In the genomic region with DNA sequence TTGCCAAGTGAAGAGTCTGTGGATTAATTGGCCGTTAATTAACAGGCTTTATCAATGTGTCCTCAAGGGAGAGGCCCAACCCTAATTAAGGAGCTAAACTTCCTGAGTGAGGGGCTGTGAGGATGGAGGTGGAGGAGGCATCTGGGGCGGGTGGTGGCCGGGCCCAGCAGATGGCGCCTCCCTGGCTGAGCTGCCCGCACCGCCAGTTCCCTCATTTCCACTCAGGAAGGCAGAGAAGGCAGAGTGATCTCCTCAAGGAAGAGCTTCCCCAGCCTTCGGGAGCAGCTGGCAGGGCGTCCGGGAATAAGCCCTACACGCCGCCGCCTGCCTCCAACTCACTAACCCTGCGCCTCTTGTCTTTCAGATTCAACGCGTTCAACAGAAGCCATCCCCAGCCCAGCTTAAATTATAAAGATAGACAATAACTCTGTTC, we compare ENCODE assay signal across 8 cellular contexts. TPM values are rescaled to one million over a fixed set of nuclear protein-coding genes. Genes with fewer than 3 reads are reported as not detected.
DNase-seq lines count a peak whose midpoint lies in the region; ATAC-seq and TF ChIP-seq lines count a peak whose summit lies in the region.

No MANE protein-coding gene starts in this region.

- peaks cover 45 to 63% of the 10 kb centered on the region in 2 donors for H3K36me3 ChIP-seq in ascending aorta
- H3K36me3 ChIP-seq in gastrocnemius medialis: peaks cover 0 to 55% of the 10 kb centered on the region in 2 donors

- peak; percentile 27 for DNase-seq in AG04450 (ENCODE audit: low read depth, low spot score)
- peak; percentile 26 for DNase-seq in HFF-Myc (ENCODE audit: extremely low read depth, low read depth)
- DNase-seq in ascending aorta (ENCODE audit: low spot score in 2 of 2): peak in 1 of 2 donors; percentile 84
- peak; percentile 92 for DNase-seq in hepatic stellate cell (ENCODE audit: low spot score)
- peak; percentile 41 to 70 for DNase-seq in gastrocnemius medialis
- DNase-seq in CD1c-positive myeloid dendritic cell (ENCODE audit: extremely low spot score): no peak
- no peak for DNase-seq in NCI-H2107 treated with DMSO at 0.1 percent for 48 hours (lab: John Stamatoyannopoulos, UW; ENCODE audit: unreplicated experiment)
- DNase-seq in RPMI8226: no peak

- CTCF ChIA-PET in AG04450 (lab: Charles Lee): interaction anchor here (0.5 to 5.7 kb wide), 52 partner anchors 9 to 392 kb away, joined by 3 to 216 read pairs (median 4); no protein-coding TSS in a partner anchor

- POLR2A ChIA-PET in AG04450 (lab: Yijun Ruan, JAX): interaction anchor here (0.9 kb wide), 1 partner anchor 66 kb away, joined by 3 read pairs; no protein-coding TSS in a partner anchor

- H3K9me3 ChIP-seq in AG04450 (ENCODE audit: control insufficient read depth, insufficient read depth, low read length): no peaks in the 10 kb centered on the region; the same call in 1 of the 2 replicates
- no peaks in the 10 kb centered on the region for H3K9me3 ChIP-seq in ascending aorta
- no peaks in the 10 kb centered on the region for H3K9me3 ChIP-seq in gastrocnemius medialis

- H3K27ac ChIP-seq in AG04450 (ENCODE audit: low read depth, low read length): no peak overlapping the region
- peak overlapping the region; percentile 92 to 96 for H3K27ac ChIP-seq in ascending aorta
- peak overlapping the region; percentile 32 to 60 (median 42) for H3K27ac ChIP-seq in gastrocnemius medialis

- H3K27me3 ChIP-seq in AG04450 (ENCODE audit: control insufficient read depth, insufficient read depth, low read length) (no peaks in the 10 kb centered on the region), ascending aorta (no peaks in the 10 kb centered on the region), gastrocnemius medialis (no peaks in the 10 kb centered on the region)

- TF ChIP-seq CTCF in AG04450 (IDR thresholded peaks at IDR 0.05; ENCODE audit: low read depth, low read length) (peak; percentile 88), HFF-Myc (IDR thresholded peaks at IDR 0.05; ENCODE audit: low read depth, low read length, missing control alignments) (peak; percentile 82), ascending aorta (IDR thresholded peaks at IDR 0.05) (peak; percentile 63 to 82 (median 66)), gastrocnemius medialis (IDR thresholded peaks at IDR 0.05 in 4 of 5, conservative IDR thresholded peaks at IDR 0.05 in 1 of 5) (peak; percentile 62 to 83 (median 75))

- peaks cover 5 to 24% of the 10 kb centered on the region in 2 donors for H3K4me1 ChIP-seq in ascending aorta
- peaks cover 4 to 15% of the 10 kb centered on the region in 2 donors for H3K4me1 ChIP-seq in gastrocnemius medialis

- H3K4me3 ChIP-seq in AG04450 (ENCODE audit: low read depth, low read length) (no peak overlapping the region), HFF-Myc (replicated peaks; ENCODE audit: low read depth, low read length) (no peak overlapping the region), ascending aorta (no peak overlapping the region), gastrocnemius medialis (no peak overlapping the region)

- intact Hi-C loops in ascending aorta (cut with DNase I) (loop anchor here (1.0 to 10.0 kb wide), 3 partner anchors 112 to 285 kb away; partner anchors contain the start of genes CYTH3 and DAGLB), gastrocnemius medialis (cut with DNase I; ENCODE audit: low total_unique reads) (loop anchor here (1.0 to 2.0 kb wide), 2 partner anchors 111 to 163 kb away; no protein-coding TSS in a partner anchor)

- in situ Hi-C loops in gastrocnemius medialis (cut with MboI; ENCODE audit: low sequenced_read_pairs in 4 of 4): loop anchor here in 1 of 4 donors (5.0 kb wide), 1 partner anchor 162 kb away; no protein-coding TSS in a partner anchor

- TF ChIP-seq POLR2A in gastrocnemius medialis (IDR thresholded peaks at IDR 0.05): no peak

- ATAC-seq in gastrocnemius medialis: peak; percentile 71 to 81

RNA-seq across cellular contexts. Expression of gene USP42, which starts 55.5 kb away (rescaled TPM):
- 3.5 and 3.9 TPM in 2 replicates for polyA plus RNA-seq in AG04450 (2011; rRNA removed)
- polyA minus RNA-seq in AG04450 (2011; rRNA and poly(A)+ RNA removed): 4.7 and 6.6 TPM in 2 replicates
- total RNA-seq in ascending aorta: 1.5 TPM
- 1 to 10 TPM; 4.7 to 5.0 (median 4.9) TPM for total RNA-seq in gastrocnemius medialis

Comparison
In these comparisons a context has a peak if more than half of its experiments do, and no peak if none do; other contexts are left out.
1. DNase-seq: peak in AG04450 (single experiment), HFF-Myc (single experiment), hepatic stellate cell (single experiment) and gastrocnemius medialis (2 of 2); none in CD1c-positive myeloid dendritic cell (single experiment), NCI-H2107 treated with DMSO at 0.1 percent for 48 hours (single experiment) and RPMI8226 (single experiment).
2. Peak in every context shown above with its lines, with median percentiles within 50 percentile points of each other: CTCF ChIP-seq.